8 cellular contexts compared by ENCODE assay signal in the genomic region with DNA sequence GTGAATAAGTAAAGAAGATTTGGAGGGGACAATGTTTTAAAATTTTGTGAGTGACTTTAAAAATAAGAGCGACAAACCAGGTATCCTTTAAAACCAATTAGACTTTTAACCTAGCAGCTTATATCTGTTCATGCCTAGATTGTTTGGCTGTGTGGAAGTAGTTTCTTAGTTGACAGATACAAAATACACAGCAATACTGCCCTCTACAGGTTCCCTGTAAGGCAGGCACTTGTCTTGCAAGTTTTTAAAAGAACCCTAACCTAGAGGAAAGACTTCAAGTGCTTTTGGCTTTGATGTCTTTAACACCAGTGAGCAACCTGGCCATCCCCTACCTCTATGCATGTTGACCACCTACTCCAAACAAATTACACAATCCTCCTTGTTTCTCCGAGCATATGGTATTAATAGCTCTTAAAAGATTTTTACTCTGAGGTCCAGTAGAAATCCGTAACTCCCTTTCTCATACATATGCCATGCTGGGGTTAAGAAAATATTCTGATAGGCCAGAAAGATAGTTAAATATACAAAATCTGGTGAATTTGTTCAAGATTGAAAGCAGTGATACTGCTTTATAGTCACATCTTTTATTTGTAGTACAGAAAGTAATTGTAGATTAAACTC.
DNase-seq lines count a peak whose midpoint lies in the region; ATAC-seq, FAIRE-seq and TF ChIP-seq lines count a peak whose summit lies in the region.

No MANE protein-coding gene starts in this region.

- FAIRE-seq in A204.1 (lab: Jason Lieb, UNC) (peak; percentile 95), GM12892 (lab: Jason Lieb, UNC) (peak; percentile 96)

- DNase-seq in GM12892 (ENCODE audit: insufficient read length) (no peak), NAMALWA (ENCODE audit: low spot score) (peak; percentile 88), RPMI8226 (peak; percentile 75), epithelial cell of prostate (ENCODE audit: low read depth, low spot score) (peak; percentile 37), mucosa of descending colon (peak in 1 of 3 donors; percentile 69)

- no peak overlapping the region for H3K4me3 ChIP-seq in mucosa of descending colon

- no peak overlapping the region for H3K27ac ChIP-seq in epithelial cell of prostate

- intact Hi-C loops in mucosa of descending colon (cut with DNase I, micrococcal nuclease) = loop anchor here in 1 of 2 donors (5.0 kb wide), 2 partner anchors 331 to 601 kb away; no protein-coding TSS in a partner anchor

- H3K36me3 ChIP-seq in mucosa of descending colon (ENCODE audit: low read depth) = no peaks in the 10 kb centered on the region

- H3K4me1 ChIP-seq in mucosa of descending colon (ENCODE audit: low read depth) = no peaks in the 10 kb centered on the region

- H3K9me3 ChIP-seq in mucosa of descending colon = no peaks in the 10 kb centered on the region

- ATAC-seq in HG02623 (IDR thresholded peaks at IDR 0.05; ENCODE audit: unreplicated experiment) (peak; percentile 71), mucosa of descending colon (peak; percentile 84)
- no peak for ATAC-seq in activated CD4-positive, CD25-positive, alpha-beta regulatory T cell treated with anti-CD3 and anti-CD28 coated beads, Interleukin-2, amount 50 U/mL, for 24 hours

- peak; percentile 63 for TF ChIP-seq CTCF in mucosa of descending colon (IDR thresholded peaks at IDR 0.05)

- TF ChIP-seq POLR2A in GM12892 (IDR thresholded peaks at IDR 0.05; ENCODE audit: low read depth, low read length) = no peak

Comparison
In these comparisons a context has a peak if more than half of its experiments do, and no peak if none do; other contexts are left out.
1. ATAC-seq: peak in HG02623 (single experiment) and mucosa of descending colon (single experiment); none in activated CD4-positive, CD25-positive, alpha-beta regulatory T cell treated with anti-CD3 and anti-CD28 coated beads, Interleukin-2, amount 50 U/mL, for 24 hours (0 of 2).